In the genomic region with DNA sequence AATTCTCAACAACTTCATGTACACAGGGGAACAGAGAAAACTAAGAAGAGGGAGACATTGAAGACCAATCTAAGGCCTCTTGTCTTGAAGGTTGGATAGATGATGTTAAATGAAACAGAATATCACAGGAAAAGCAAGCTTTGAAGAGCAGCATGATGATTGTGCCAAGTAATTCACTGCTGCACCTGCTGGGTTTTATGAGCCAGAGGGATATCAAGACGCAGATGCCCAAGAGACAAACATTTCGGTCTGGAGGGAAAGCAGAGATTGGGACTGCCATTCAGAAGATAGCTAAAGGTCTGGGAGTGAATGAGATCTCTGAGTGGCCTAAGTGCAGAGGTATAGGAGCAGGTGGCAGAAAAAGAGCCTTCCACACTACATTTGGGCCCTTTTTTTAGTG, we compare ENCODE assay signal across 16 cellular contexts.
DNase-seq lines count a peak whose midpoint lies in the region; ATAC-seq and TF ChIP-seq lines count a peak whose summit lies in the region.
"Had no signal": no experiment of that assay in that cellular context is flagged by ENCODE, and none has a peak within 500 bp of the region (broad histone marks: within the 10 kb centered on the region; RNA-seq: fewer than 3 reads in every experiment).

No MANE protein-coding gene starts in this region.

- peaks cover 0 to 6% (median 0%) of the 10 kb centered on the region in 5 experiments for H3K9me3 Mint-ChIP-seq in brain
- H3K9me3 Mint-ChIP-seq: H9 had no signal

- H3K27me3 Mint-ChIP-seq in brain, result no peaks in the 10 kb centered on the region
- H3K27me3 Mint-ChIP-seq: B cell; CD4-positive, alpha-beta memory T cell had no signal

- peak overlapping the region in 3 of 5 experiments; percentile 12 to 80 (median 57) for H3K27ac Mint-ChIP-seq in brain
- H3K27ac Mint-ChIP-seq: B cell, H9 had no signal

- H3K27ac ChIP-seq in upper lobe of left lung, result no peak overlapping the region

- H3K4me1 Mint-ChIP-seq in brain, result peaks cover 24% of the 10 kb centered on the region
- H3K4me1 Mint-ChIP-seq: B cell; CD4-positive, alpha-beta memory T cell had no signal

- ATAC-seq in GM21529 (IDR thresholded peaks at IDR 0.05; ENCODE audit: unreplicated experiment) (no peak), upper lobe of left lung (ENCODE audit: low FRiP score in 2 of 2) (no peak)

- DNase-seq in NCI-H748 (lab: John Stamatoyannopoulos, UW; ENCODE audit: unreplicated experiment) (peak; percentile 1), NCI-H748 treated with DMSO at 0.1 percent for 48 hours (lab: John Stamatoyannopoulos, UW) (no peak), NCI-H2029 treated with DMSO at 0.1 percent for 48 hours (lab: John Stamatoyannopoulos, UW) (peak; percentile 32), NCI-H82 treated with DMSO at 0.1 percent for 48 hours (lab: John Stamatoyannopoulos, UW; ENCODE audit: unreplicated experiment) (no peak), upper lobe of left lung (no peak), GOT3 (lab: John Stamatoyannopoulos, UW) (no peak)
- DNase-seq: CD4-positive, alpha-beta memory T cell; H9; Kasumi-1; NCI-H187 treated with DMSO at 0.1 percent for 48 hours; NCI-H82; SIG-M5; T-helper 2 cell had no signal

- no peaks in the 10 kb centered on the region for H3K4me1 ChIP-seq in upper lobe of left lung

- H3K36me3 ChIP-seq in upper lobe of left lung, result no peaks in the 10 kb centered on the region

- no peak for TF ChIP-seq POLR2A in upper lobe of left lung (IDR thresholded peaks at IDR 0.05)

- TF ChIP-seq CTCF in brain (conservative IDR thresholded peaks at IDR 0.05), result no peak
- TF ChIP-seq CTCF in upper lobe of left lung (IDR thresholded peaks at IDR 0.05), result no peak

- TF ChIP-seq EP300 in upper lobe of left lung (IDR thresholded peaks at IDR 0.05), result no peak

- H3K9me3 ChIP-seq in upper lobe of left lung, result no peaks in the 10 kb centered on the region

- H3K27me3 ChIP-seq in upper lobe of left lung, result no peaks in the 10 kb centered on the region

- 88 to 92% methylated on average over 2 of the region's 2 CpGs for WGBS in upper lobe of left lung, 2 donors

- no peak overlapping the region for H3K4me3 ChIP-seq in upper lobe of left lung

- no peak overlapping the region for H3K4me3 Mint-ChIP-seq in brain
- H3K4me3 Mint-ChIP-seq: B cell; CD4-positive, alpha-beta memory T cell; H9 had no signal

- H3K36me3 Mint-ChIP-seq in brain, result no peaks in the 10 kb centered on the region
- H3K36me3 Mint-ChIP-seq: CD4-positive, alpha-beta memory T cell had no signal

Comparison
In these comparisons a context has a peak if more than half of its experiments do, and no peak if none do; other contexts are left out.
1. DNase-seq: peak in NCI-H748 (single experiment) and NCI-H2029 treated with DMSO at 0.1 percent for 48 hours (single experiment); none in NCI-H748 treated with DMSO at 0.1 percent for 48 hours (single experiment), NCI-H82 treated with DMSO at 0.1 percent for 48 hours (single experiment), upper lobe of left lung (0 of 2) and GOT3 (single experiment).